ENCODE assay signal across 11 cellular contexts in genomic region chr12:27193854-27194544, GRCh38. TPM values are rescaled to one million over a fixed set of nuclear protein-coding genes. Genes with fewer than 3 reads are reported as not detected.
DNase-seq lines count a peak whose midpoint lies in the region; ATAC-seq and TF ChIP-seq lines count a peak whose summit lies in the region.
"Had no signal": no experiment of that assay in that cellular context is flagged by ENCODE, and none has a peak within 500 bp of the region (broad histone marks: within the 10 kb centered on the region; RNA-seq: fewer than 3 reads in every experiment).

No MANE protein-coding gene starts in this region.

- peak; percentile 40 for DNase-seq in DMS 273 (lab: John Stamatoyannopoulos, UW; ENCODE audit: unreplicated experiment)
- DNase-seq in DMS 273 treated with DMSO at 0.1 percent for 48 hours (lab: John Stamatoyannopoulos, UW): no peak
- peak; percentile 52 for DNase-seq in epithelial cell of esophagus (ENCODE audit: low read depth)
- no peak for DNase-seq in lung (ENCODE audit: low spot score)
- no peak for DNase-seq in ACHN
- no peak for DNase-seq in NCI-H2081 treated with DMSO at 0.1 percent for 48 hours (lab: John Stamatoyannopoulos, UW)
- DNase-seq: Kasumi-1; stimulated activated CD4-positive, alpha-beta T cell treated with anti-CD3 and anti-CD28 coated beads, Interleukin-2, amount 100 ng/mL, for 24 hours had no signal

- no peaks in the 10 kb centered on the region for H3K9me3 ChIP-seq in lung (ENCODE audit: control insufficient read depth in 2 of 2, insufficient read depth in 1 of 2, low read length in 1 of 2)

- H3K27ac ChIP-seq in lung (ENCODE audit: low read depth in 1 of 2, low read length in 1 of 2): peak overlapping the region in 1 of 2 donors; percentile 58
- H3K27ac ChIP-seq: 22Rv1 had no signal

- H3K27me3 ChIP-seq in lung (ENCODE audit: control insufficient read depth, insufficient read depth): no peaks in the 10 kb centered on the region

- in situ Hi-C loops in ACHN (cut with HindIII; ENCODE audit: low pct_ligation_motif_present, low pct_unique_long_range_greater_than_20kb, low sequenced_read_pairs): no loop called here

- 59% methylated on average over 2 of the region's 2 CpGs for WGBS in lung, 2 donors

- H3K4me1 ChIP-seq in lung (ENCODE audit: control insufficient read depth in 2 of 2, insufficient read depth in 2 of 2, low read length in 2 of 2): peaks cover 5 to 13% of the 10 kb centered on the region in 2 donors

- no peak overlapping the region for H3K4me3 ChIP-seq in epithelial cell of esophagus (ENCODE audit: low read length)
- no peak overlapping the region for H3K4me3 ChIP-seq in lung

- peak; percentile 23 for ATAC-seq in lung (ENCODE audit: insufficient read depth, low FRiP score)
- ATAC-seq in GM19455 (IDR thresholded peaks at IDR 0.05; ENCODE audit: unreplicated experiment): no peak
- ATAC-seq in GM18511 (IDR thresholded peaks at IDR 0.05; ENCODE audit: unreplicated experiment): no peak

- TF ChIP-seq CTCF in epithelial cell of esophagus (IDR thresholded peaks at IDR 0.05; ENCODE audit: insufficient read depth, low read depth, low read length, missing control alignments) (no peak), lung (IDR thresholded peaks at IDR 0.05; ENCODE audit: control extremely low read depth, extremely low read depth) (no peak)

- H3K36me3 ChIP-seq in lung (ENCODE audit: control insufficient read depth in 2 of 2, insufficient read depth in 2 of 2, low read length in 2 of 2): no peaks in the 10 kb centered on the region

RNA-seq across cellular contexts. Expression of gene STK38L, which starts 50.1 kb away (rescaled TPM):
- total RNA-seq in lung: 10 to 100 TPM; 27.0 to 41.5 TPM
- 10 to 100 TPM in 1 of 2 donors, 1 to 10 TPM in 1; 6.5 to 10.1 TPM for polyA plus RNA-seq in lung

Comparison
In these comparisons a context has a peak if more than half of its experiments do, and no peak if none do; other contexts are left out.
1. DNase-seq: peak in DMS 273 (single experiment) and epithelial cell of esophagus (single experiment); none in DMS 273 treated with DMSO at 0.1 percent for 48 hours (single experiment), lung (single experiment), ACHN (single experiment) and NCI-H2081 treated with DMSO at 0.1 percent for 48 hours (single experiment).